In genomic region chr11:95229199-95230053, GRCh38 we compare ENCODE assay signal across 8 cellular contexts. TPM values are rescaled to one million over a fixed set of nuclear protein-coding genes. Genes with fewer than 3 reads are reported as not detected.
A peak's percentile ranks its signal among the peaks of the same experiment; 100 is the strongest.
DNase-seq lines count a peak whose midpoint lies in the region; ATAC-seq and TF ChIP-seq lines count a peak whose summit lies in the region.

No MANE protein-coding gene starts in this region.

- H3K36me3 ChIP-seq in WERI-Rb-1: no peaks in the 10 kb centered on the region
- H3K36me3 ChIP-seq in psoas muscle (ENCODE audit: insufficient read depth in 1 of 2, low read depth in 1 of 2): no peaks in the 10 kb centered on the region

- ATAC-seq in foreskin keratinocyte (no peak), psoas muscle (no peak), HG03159 (IDR thresholded peaks at IDR 0.05; ENCODE audit: unreplicated experiment) (no peak), HG02759 (IDR thresholded peaks at IDR 0.05; ENCODE audit: unreplicated experiment) (no peak)

- H3K4me1 ChIP-seq in foreskin keratinocyte: peaks cover 21% of the 10 kb centered on the region
- H3K4me1 ChIP-seq in psoas muscle: peaks cover 8% of the 10 kb centered on the region

- peak overlapping the region; percentile 95 for H3K4me3 ChIP-seq in HL-60 (replicated peaks; ENCODE audit: insufficient read depth, low read length)
- H3K4me3 ChIP-seq in WERI-Rb-1 (ENCODE audit: low read depth, low read length): peak overlapping the region; percentile 96
- peak overlapping the region; percentile 83 for H3K4me3 ChIP-seq in psoas muscle

- TF ChIP-seq CTCF in HL-60 (IDR thresholded peaks at IDR 0.05; ENCODE audit: insufficient read depth, low read length): no peak
- TF ChIP-seq CTCF in WERI-Rb-1 (IDR thresholded peaks at IDR 0.05; ENCODE audit: low read depth, low read length): no peak
- no peak for TF ChIP-seq CTCF in foreskin keratinocyte (conservative IDR thresholded peaks at IDR 0.05)
- no peak for TF ChIP-seq CTCF in psoas muscle (IDR thresholded peaks at IDR 0.05)

- H3K27me3 ChIP-seq in HL-60 (ENCODE audit: insufficient read depth, poor library complexity, severe bottlenecking) (no peaks in the 10 kb centered on the region), WERI-Rb-1 (ENCODE audit: insufficient read depth, low read depth, severe bottlenecking) (no peaks in the 10 kb centered on the region), foreskin keratinocyte (no peaks in the 10 kb centered on the region), psoas muscle (ENCODE audit: insufficient read depth in 3 of 3, low read length in 2 of 3) (no peaks in the 10 kb centered on the region)

- no peaks in the 10 kb centered on the region for H3K9me3 ChIP-seq in WERI-Rb-1 (ENCODE audit: severe bottlenecking)
- H3K9me3 ChIP-seq in psoas muscle: no peaks in the 10 kb centered on the region

- intact Hi-C loops in psoas muscle (cut with DNase I): loop anchor here in 1 of 2 donors (5.0 kb wide), 3 partner anchors 77 to 478 kb away; partner anchors contain the start of gene SRSF8

- in situ Hi-C loops in ACHN (cut with HindIII; ENCODE audit: low pct_ligation_motif_present, low pct_unique_long_range_greater_than_20kb, low sequenced_read_pairs): no loop called here

- peak; percentile 31 for DNase-seq in Ammon's horn (ENCODE audit: low spot score)
- DNase-seq in HL-60 (ENCODE audit: low read depth in 1 of 2, low spot score in 1 of 2): no peak
- peak; percentile 15 for DNase-seq in WERI-Rb-1
- peak; percentile 15 to 52 for DNase-seq in foreskin keratinocyte
- DNase-seq in psoas muscle: peak in 1 of 2 donors; percentile 43
- no peak for DNase-seq in ACHN

- 2% methylated on average over 12 of the region's 12 CpGs for WGBS in psoas muscle, 3 donors

- H3K27ac ChIP-seq in HL-60 (replicated peaks) (peak overlapping the region; percentile 75), WERI-Rb-1 (peak overlapping the region; percentile 67), foreskin keratinocyte (peak overlapping the region; percentile 46), psoas muscle (no peak overlapping the region)

RNA-seq across cellular contexts. Expression of gene SESN3, which starts 1.6 kb away (rescaled TPM):
- 8.3 and 8.4 TPM in 2 replicates for total RNA-seq in foreskin keratinocyte
- polyA plus RNA-seq in foreskin keratinocyte: 1.5 and 1.9 TPM in 2 replicates
- total RNA-seq in psoas muscle: 10 to 100 TPM in 3 of 4 donors, 1 to 10 TPM in 1; 5.3 to 94.6 (median 15.6) TPM
- polyA plus RNA-seq in psoas muscle: 1 to 10 TPM in 2 of 3 donors, under 1 TPM in 1; 0.92 to 3.8 (median 1.0) TPM

Comparison
In these comparisons a context has a peak if more than half of its experiments do, and no peak if none do; other contexts are left out.
1. DNase-seq: peak in Ammon's horn (single experiment), WERI-Rb-1 (single experiment) and foreskin keratinocyte (2 of 2); none in HL-60 (0 of 2) and ACHN (single experiment).
2. Peak in every context shown above with its lines, with median percentiles within 50 percentile points of each other: H3K4me3 ChIP-seq.